Comparison of ENCODE assay signal across 11 cellular contexts in genomic region chrX:74506310-74507115, GRCh38.
DNase-seq lines count a peak whose midpoint lies in the region; ATAC-seq and TF ChIP-seq lines count a peak whose summit lies in the region.
"Had no signal": no experiment of that assay in that cellular context is flagged by ENCODE, and none has a peak within 500 bp of the region (broad histone marks: within the 10 kb centered on the region; RNA-seq: fewer than 3 reads in every experiment).

No MANE protein-coding gene starts in this region.

- peaks cover 2% of the 10 kb centered on the region for H3K27me3 ChIP-seq in mammary epithelial cell (ENCODE audit: insufficient read depth, low read length)
- no peaks in the 10 kb centered on the region for H3K27me3 ChIP-seq in right atrium auricular region

- H3K27ac Mint-ChIP-seq in MCF 10A (ENCODE audit: low read depth, unreplicated experiment), result no peak overlapping the region
- no peak overlapping the region for H3K27ac Mint-ChIP-seq in stimulated activated effector memory CD8-positive, alpha-beta T cell treated with anti-CD3 and anti-CD28 coated beads, Interleukin-12 subunit alpha, Interleukin-12 subunit beta, amount 100 ng/mL, for 72 hours
- H3K27ac Mint-ChIP-seq: effector memory CD8-positive, alpha-beta T cell had no signal

- no peaks in the 10 kb centered on the region for H3K9me3 ChIP-seq in mammary epithelial cell (replicated peaks; ENCODE audit: insufficient read depth, low read length)
- H3K9me3 ChIP-seq in right atrium auricular region, result no peaks in the 10 kb centered on the region

- peaks cover 3% of the 10 kb centered on the region for H3K27me3 Mint-ChIP-seq in MCF 10A (ENCODE audit: insufficient read depth, unreplicated experiment)
- H3K27me3 Mint-ChIP-seq: effector memory CD8-positive, alpha-beta T cell had no signal

- no peaks in the 10 kb centered on the region for H3K4me1 Mint-ChIP-seq in MCF 10A (ENCODE audit: insufficient read depth, unreplicated experiment)
- H3K4me1 Mint-ChIP-seq in stimulated activated effector memory CD8-positive, alpha-beta T cell treated with anti-CD3 and anti-CD28 coated beads, Interleukin-12 subunit alpha, Interleukin-12 subunit beta, amount 100 ng/mL, for 72 hours, result no peaks in the 10 kb centered on the region

- H3K4me3 Mint-ChIP-seq in MCF 10A (ENCODE audit: unreplicated experiment), result no peak overlapping the region
- H3K4me3 Mint-ChIP-seq in stimulated activated effector memory CD8-positive, alpha-beta T cell treated with anti-CD3 and anti-CD28 coated beads, Interleukin-12 subunit alpha, Interleukin-12 subunit beta, amount 100 ng/mL, for 72 hours, result no peak overlapping the region
- H3K4me3 Mint-ChIP-seq: effector memory CD8-positive, alpha-beta T cell had no signal

- no peaks in the 10 kb centered on the region for H3K9me3 Mint-ChIP-seq in MCF 10A (ENCODE audit: unreplicated experiment)
- H3K9me3 Mint-ChIP-seq in stimulated activated effector memory CD8-positive, alpha-beta T cell treated with anti-CD3 and anti-CD28 coated beads, Interleukin-12 subunit alpha, Interleukin-12 subunit beta, amount 100 ng/mL, for 72 hours, result no peaks in the 10 kb centered on the region
- H3K9me3 Mint-ChIP-seq: effector memory CD8-positive, alpha-beta T cell had no signal

- no peaks in the 10 kb centered on the region for H3K36me3 Mint-ChIP-seq in MCF 10A (ENCODE audit: insufficient read depth, unreplicated experiment)
- H3K36me3 Mint-ChIP-seq in stimulated activated effector memory CD8-positive, alpha-beta T cell treated with anti-CD3 and anti-CD28 coated beads, Interleukin-12 subunit alpha, Interleukin-12 subunit beta, amount 100 ng/mL, for 72 hours, result no peaks in the 10 kb centered on the region

- DNase-seq in mammary epithelial cell (peak; percentile 2), MCF 10A (ENCODE audit: unreplicated experiment) (no peak), right atrium auricular region (ENCODE audit: low spot score) (no peak), medulla oblongata (ENCODE audit: extremely low spot score) (no peak), NCI-H1417 treated with DMSO at 0.1 percent for 48 hours (lab: John Stamatoyannopoulos, UW) (no peak)
- no peak for DNase-seq in stimulated activated effector memory CD8-positive, alpha-beta T cell treated with anti-CD3 and anti-CD28 coated beads, Interleukin-12 subunit alpha, Interleukin-12 subunit beta, amount 100 ng/mL, for 72 hours (ENCODE audit: low spot score in 2 of 2)
- DNase-seq: effector memory CD8-positive, alpha-beta T cell; NCI-H524 treated with DMSO at 0.1 percent for 48 hours had no signal

- POLR2A ChIA-PET in MCF 10A (lab: Yijun Ruan, JAX), result no interaction called here

- ATAC-seq in GM21786 (IDR thresholded peaks at IDR 0.05; ENCODE audit: unreplicated experiment), result peak; percentile 94
- peak; percentile 78 for ATAC-seq in HG03139 (IDR thresholded peaks at IDR 0.05; ENCODE audit: unreplicated experiment)
- peak; percentile 44 for ATAC-seq in stimulated activated effector memory CD8-positive, alpha-beta T cell treated with anti-CD3 and anti-CD28 coated beads, Interleukin-12 subunit alpha, Interleukin-12 subunit beta, amount 100 ng/mL, for 72 hours
- ATAC-seq: effector memory CD8-positive, alpha-beta T cell had no signal

- H3K9ac ChIP-seq in mammary epithelial cell (ENCODE audit: insufficient read depth, low read length), result no peak overlapping the region
- H3K9ac ChIP-seq: KMS-11 had no signal

- BruUV-seq in mammary epithelial cell (replicated peaks; lab: Mats Ljungman, UMichigan) (no TSS peak), MCF 10A (replicated peaks; lab: Mats Ljungman, UMichigan) (no TSS peak)

- H2AFZ ChIP-seq in mammary epithelial cell (ENCODE audit: low read depth, low read length), result no peak overlapping the region

- CTCF ChIA-PET in mammary epithelial cell (lab: Charles Lee; ENCODE audit: low non-redundant PET), result no interaction called here
- CTCF ChIA-PET in MCF 10A (lab: Yijun Ruan, JAX), result no interaction called here

- WGBS in mammary epithelial cell (ENCODE audit: low coverage, missing lambda C conversion rate), result 83% methylated on average over 8 of the region's 8 CpGs

- no peaks in the 10 kb centered on the region for H3K79me2 ChIP-seq in mammary epithelial cell (ENCODE audit: insufficient read depth, low read length)

- H3K4me3 ChIP-seq in mammary epithelial cell (replicated peaks in 1 of 3; ENCODE audit: insufficient read depth in 1 of 3, low read depth in 2 of 3, low read length in 3 of 3) (no peak overlapping the region), right atrium auricular region (no peak overlapping the region)

- H4K20me1 ChIP-seq in mammary epithelial cell (ENCODE audit: insufficient read depth, low read length), result no peaks in the 10 kb centered on the region

- intact Hi-C loops in mammary epithelial cell (cut with micrococcal nuclease) (no loop called here), MCF 10A (cut with micrococcal nuclease) (no loop called here)

- H3K36me3 ChIP-seq in mammary epithelial cell (ENCODE audit: insufficient read depth, low read length) (no peaks in the 10 kb centered on the region), right atrium auricular region (no peaks in the 10 kb centered on the region)

- H3K4me1 ChIP-seq in mammary epithelial cell (ENCODE audit: insufficient read depth, low read length) (no peaks in the 10 kb centered on the region), right atrium auricular region (no peaks in the 10 kb centered on the region)

- in situ Hi-C loops in mammary epithelial cell (cut with MboI; ENCODE audit: low sequenced_read_pairs in 2 of 2), result no loop called here

- TF ChIP-seq CTCF in mammary epithelial cell (conservative IDR thresholded peaks at IDR 0.05 in 1 of 2, IDR thresholded peaks at IDR 0.05 in 1 of 2; ENCODE audit: extremely low read depth in 1 of 2, insufficient read depth in 1 of 2, low read depth in 1 of 2, low read length in 2 of 2) (no peak), MCF 10A (IDR thresholded peaks at IDR 0.05; ENCODE audit: unreplicated experiment) (no peak), right atrium auricular region (IDR thresholded peaks at IDR 0.05) (no peak)

- no peak overlapping the region for H3K4me2 ChIP-seq in mammary epithelial cell (ENCODE audit: insufficient read depth, low read depth, low read length)
- H3K4me2 ChIP-seq: KMS-11 had no signal

- no peak overlapping the region for H3K27ac ChIP-seq in mammary epithelial cell (ENCODE audit: insufficient read depth, low read depth, low read length)
- no peak overlapping the region for H3K27ac ChIP-seq in right atrium auricular region
- H3K27ac ChIP-seq: KMS-11 had no signal

- dilution Hi-C loops in mammary epithelial cell (cut with HindIII; ENCODE audit: low sequenced_read_pairs), result no loop called here

Comparison
In these comparisons a context has a peak if more than half of its experiments do, and no peak if none do; other contexts are left out.
1. ATAC-seq: peak in every context shown above with its lines; median percentile 94 in GM21786; 78 in HG03139; 44 in stimulated activated effector memory CD8-positive, alpha-beta T cell treated with anti-CD3 and anti-CD28 coated beads, Interleukin-12 subunit alpha, Interleukin-12 subunit beta, amount 100 ng/mL, for 72 hours.